ENCODE assay signal across 9 cellular contexts in the genomic region with DNA sequence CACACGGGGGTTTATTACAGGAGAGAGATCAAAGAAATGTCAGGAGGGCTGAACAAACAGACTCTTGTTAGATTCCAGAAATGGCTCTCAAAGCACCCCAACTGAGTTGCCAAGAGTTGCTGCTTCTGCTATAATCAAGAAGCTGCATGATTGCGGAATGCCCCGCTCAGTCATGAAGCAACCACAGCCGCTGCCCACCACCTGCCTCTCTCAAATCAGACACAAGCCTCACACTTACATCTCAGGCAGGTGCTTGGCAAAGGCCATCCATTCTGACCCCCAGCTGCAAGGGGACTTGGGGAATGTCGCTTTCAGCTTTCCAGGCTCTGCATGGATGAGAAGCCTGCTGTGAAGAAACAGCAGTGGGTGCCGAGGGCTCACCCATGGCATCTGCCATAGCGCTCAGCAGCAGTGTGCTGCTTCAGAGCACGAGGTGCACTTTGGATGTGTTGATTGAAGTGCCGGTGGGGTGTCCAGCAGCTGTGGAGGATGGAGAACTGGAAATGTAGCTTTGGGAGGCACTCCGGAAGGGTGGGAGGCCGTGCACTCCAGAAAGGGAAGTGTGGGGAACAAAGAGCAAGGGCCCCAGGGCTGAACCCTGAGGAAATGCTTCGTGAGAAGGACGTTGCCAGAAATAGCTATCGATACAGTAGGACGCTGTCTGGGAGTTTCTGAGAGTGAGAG. TPM values are rescaled to one million over a fixed set of nuclear protein-coding genes. Genes with fewer than 3 reads are reported as not detected.
DNase-seq lines count a peak whose midpoint lies in the region; ATAC-seq, FAIRE-seq and TF ChIP-seq lines count a peak whose summit lies in the region.
"Had no signal": no experiment of that assay in that cellular context is flagged by ENCODE, and none has a peak within 500 bp of the region (broad histone marks: within the 10 kb centered on the region; RNA-seq: fewer than 3 reads in every experiment).

No MANE protein-coding gene starts in this region.

- DNase-seq in activated naive CD4-positive, alpha-beta T cell treated with Interleukin-2 at 50 U/mL for 16 hours: no peak
- peak; percentile 57 for DNase-seq in SW480 (ENCODE audit: low spot score)
- peak; percentile 19 for DNase-seq in HepG2 (ENCODE audit: low spot score)
- peak in 1 of 2 donors; percentile 81 for DNase-seq in upper lobe of left lung
- no peak for DNase-seq in superior temporal gyrus (ENCODE audit: extremely low spot score)
- no peak for DNase-seq in DMS 273 treated with DMSO at 0.1 percent for 48 hours (lab: John Stamatoyannopoulos, UW)
- no peak for DNase-seq in NCI-H774 (lab: John Stamatoyannopoulos, UW)

- H2AFZ ChIP-seq in HepG2 (ENCODE audit: low read length): no peak overlapping the region

- no peak for FAIRE-seq in HepG2 (lab: Jason Lieb, UNC)

- no peak overlapping the region for H3K9ac ChIP-seq in HepG2 (ENCODE audit: insufficient read depth, low read depth, low read length)

- no peaks in the 10 kb centered on the region for H3K9me3 Mint-ChIP-seq in activated naive CD4-positive, alpha-beta T cell treated with anti-CD3 and anti-CD28 coated beads, Interleukin-2, amount 50 U/mL, for 24 hours

- in situ Hi-C loops in HepG2 (cut with HindIII; ENCODE audit: extremely low pct_ligation_motif_present, low pct_unique_long_range_greater_than_20kb): no loop called here

- H3K4me3 ChIP-seq in HepG2 (replicated peaks in 1 of 3; ENCODE audit: insufficient read depth in 1 of 3, low read depth in 2 of 3, low read length in 3 of 3) (no peak overlapping the region; a peak in 1 of 6 replicates), upper lobe of left lung (peak overlapping the region in 3 of 4 donors; percentile 23 to 35 (median 26))

- POLR2A ChIA-PET in HepG2 (lab: Yijun Ruan, JAX): no interaction called here

- H3K9me3 ChIP-seq in HepG2 (ENCODE audit: low read length) (no peaks in the 10 kb centered on the region), upper lobe of left lung (no peaks in the 10 kb centered on the region)

- no TSS peak for BruUV-seq in HepG2 (replicated peaks; lab: Mats Ljungman, UMichigan)

- TF ChIP-seq CTCF in HepG2 (CRISPR knock-in tag; IDR thresholded peaks at IDR 0.05) (no peak), upper lobe of left lung (IDR thresholded peaks at IDR 0.05) (peak in 1 of 6 experiments; percentile 13)

- H3K27me3 Mint-ChIP-seq in activated naive CD4-positive, alpha-beta T cell treated with anti-CD3 and anti-CD28 coated beads, Interleukin-2, amount 50 U/mL, for 24 hours: no peaks in the 10 kb centered on the region

- peaks cover 53% of the 10 kb centered on the region for H3K4me1 Mint-ChIP-seq in activated naive CD4-positive, alpha-beta T cell treated with anti-CD3 and anti-CD28 coated beads, Interleukin-2, amount 50 U/mL, for 24 hours

- ATAC-seq in HepG2 (peak; percentile 68), upper lobe of left lung (ENCODE audit: low FRiP score in 2 of 2) (peak; percentile 68 to 82)

- H3K36me3 ChIP-seq in HepG2 (replicated peaks in 1 of 2; ENCODE audit: control insufficient read depth in 1 of 2, insufficient read depth in 2 of 2, low read length in 2 of 2) (no peaks in the 10 kb centered on the region), upper lobe of left lung (no peaks in the 10 kb centered on the region)

- H3K36me3 Mint-ChIP-seq in activated naive CD4-positive, alpha-beta T cell treated with anti-CD3 and anti-CD28 coated beads, Interleukin-2, amount 50 U/mL, for 24 hours: no peaks in the 10 kb centered on the region

- H3K27me3 ChIP-seq in HepG2 (ENCODE audit: control insufficient read depth in 1 of 2, insufficient read depth in 2 of 2, low read length in 2 of 2) (peaks cover 0 to 14% of the 10 kb centered on the region in 2 experiments; a peak in 2 of 5 replicates), upper lobe of left lung (no peaks in the 10 kb centered on the region)

- TF ChIP-seq EP300 in HepG2 (IDR thresholded peaks at IDR 0.05; ENCODE audit: low read depth in 2 of 2, low read length in 2 of 2) (no peak), HepG2 (CRISPR knock-in tag; IDR thresholded peaks at IDR 0.05; ENCODE audit: borderline replicate concordance) (no peak), upper lobe of left lung (IDR thresholded peaks at IDR 0.05) (peak in 2 of 4 donors; percentile 9 to 76)

- H3K79me2 ChIP-seq in HepG2 (ENCODE audit: insufficient read depth, low read length): no peaks in the 10 kb centered on the region

- H3K27ac Mint-ChIP-seq in activated naive CD4-positive, alpha-beta T cell treated with anti-CD3 and anti-CD28 coated beads, Interleukin-2, amount 50 U/mL, for 24 hours: peak overlapping the region; percentile 89

- intact Hi-C loops in HepG2 (cut with micrococcal nuclease; ENCODE audit: unreplicated experiment): no loop called here

- H3K27ac ChIP-seq in HepG2 (ENCODE audit: extremely low read length, insufficient read depth, low read length) (no peak overlapping the region), upper lobe of left lung (peak overlapping the region; percentile 54 to 76 (median 72))

- TF ChIP-seq POLR2A in HepG2 (IDR thresholded peaks at IDR 0.05; ENCODE audit: insufficient read depth in 1 of 2, low read depth in 2 of 2, low read length in 2 of 2): no peak
- TF ChIP-seq POLR2A in upper lobe of left lung (IDR thresholded peaks at IDR 0.05): peak in 1 of 4 donors; percentile 34

- 8% methylated on average over 13 of the region's 15 CpGs for WGBS in HepG2 (ENCODE audit: low lambda C conversion rate)
- WGBS in upper lobe of left lung, 2 donors: 8 to 9% methylated on average over 14 to 15 of the region's 15 CpGs

- no peak for TF ChIP-seq RAD21 in HepG2 (CRISPR knock-in tag; IDR thresholded peaks at IDR 0.05)

- peak overlapping the region; percentile 44 for H3K4me2 ChIP-seq in HepG2 (ENCODE audit: low read depth, low read length)

- CTCF ChIA-PET in HepG2 (lab: Yijun Ruan, JAX; ENCODE audit: low intra/inter-chr PET ratio, low total read pairs): no interaction called here

- no peaks in the 10 kb centered on the region for H4K20me1 ChIP-seq in HepG2 (ENCODE audit: insufficient read depth, low read length)

- no peak overlapping the region for H3K4me3 Mint-ChIP-seq in activated naive CD4-positive, alpha-beta T cell treated with anti-CD3 and anti-CD28 coated beads, Interleukin-2, amount 50 U/mL, for 24 hours

- peaks cover 8% of the 10 kb centered on the region for H3K4me1 ChIP-seq in HepG2 (ENCODE audit: insufficient read depth, low read length)
- H3K4me1 ChIP-seq in upper lobe of left lung: peaks cover 35 to 43% (median 37%) of the 10 kb centered on the region in 4 donors

TF ChIP-seq in HepG2, 621 proteins besides CTCF, POLR2A, EP300 and RAD21 (continues in another document):
- no peak for TF ChIP-seq ZFP1 (CRISPR knock-in tag; IDR thresholded peaks at IDR 0.05)
- TF ChIP-seq MLLT10 (CRISPR knock-in tag; IDR thresholded peaks at IDR 0.05): no peak

RNA-seq across cellular contexts. Expression of a gene that starts 37.7 kb away (rescaled TPM):
- total RNA-seq in HepG2 (2016; rRNA removed; fragmentation: Illumina TruSeq; extraction: Trizol): not detected in 2 replicates
- not detected in 2 replicates for total RNA-seq in HepG2 (2016; cell fraction: cytosol; rRNA removed; fragmentation: Illumina TruSeq; extraction: Trizol; ENCODE audit: low read depth)
- not detected in 2 replicates for total RNA-seq in HepG2 (2016; cell fraction: insoluble cytoplasmic fraction; rRNA removed; fragmentation: Illumina TruSeq; extraction: Trizol)
- not detected in 2 replicates for total RNA-seq in HepG2 (2016; cell fraction: membrane; rRNA removed; fragmentation: Illumina TruSeq; extraction: Trizol)
- total RNA-seq in HepG2 (2016; cell fraction: nucleus; rRNA removed; fragmentation: Illumina TruSeq; extraction: Trizol): not detected in 2 replicates
- not detected in 2 replicates for polyA plus RNA-seq in HepG2 (2011; rRNA removed)
- not detected in 2 replicates for polyA plus RNA-seq in HepG2 (2011; cell fraction: cytosol; rRNA removed)
- polyA plus RNA-seq in HepG2 (2011; cell fraction: nucleus; rRNA removed): not detected in 2 replicates
- not detected in 2 replicates for polyA plus RNA-seq in HepG2 (2012)
- polyA plus RNA-seq in HepG2 (2016; cell fraction: cytosol; fragmentation: Illumina TruSeq; extraction: Trizol; ENCODE audit: low read depth): not detected in 2 replicates
- not detected in 2 replicates for polyA plus RNA-seq in HepG2 (2016; cell fraction: insoluble cytoplasmic fraction; fragmentation: Illumina TruSeq; extraction: Trizol; ENCODE audit: low read depth)
- polyA plus RNA-seq in HepG2 (2016; cell fraction: membrane; fragmentation: Illumina TruSeq; extraction: Trizol; ENCODE audit: low read depth): not detected in 2 replicates
- not detected in 2 replicates for polyA plus RNA-seq in HepG2 (2016; cell fraction: nucleus; fragmentation: Illumina TruSeq; extraction: Trizol; ENCODE audit: insufficient read depth, low read depth)
- polyA minus RNA-seq in HepG2 (2011; rRNA and poly(A)+ RNA removed; ENCODE audit: low replicate concordance): not detected in 2 replicates
- polyA minus RNA-seq in HepG2 (2011; cell fraction: cytosol; rRNA and poly(A)+ RNA removed): not detected in 2 replicates
- polyA minus RNA-seq in HepG2 (2011; cell fraction: nucleus; rRNA and poly(A)+ RNA removed): not detected in 2 replicates
- total RNA-seq in upper lobe of left lung: not detected
- total RNA-seq: HT1080 had no signal

RNA-seq across cellular contexts. Expression of a gene that starts 51.2 kb away (rescaled TPM):
- total RNA-seq in HepG2 (2016; rRNA removed; fragmentation: Illumina TruSeq; extraction: Trizol) (9.0 and 14.3 TPM in 2 replicates), upper lobe of left lung (10 to 100 TPM; 13.8 to 35.6 (median 23.6) TPM)
- total RNA-seq in HepG2 (2016; cell fraction: cytosol; rRNA removed; fragmentation: Illumina TruSeq; extraction: Trizol; ENCODE audit: low read depth): 2.0 and 2.3 TPM in 2 replicates
- 7.0 and 14.3 TPM in 2 replicates for total RNA-seq in HepG2 (2016; cell fraction: insoluble cytoplasmic fraction; rRNA removed; fragmentation: Illumina TruSeq; extraction: Trizol)
- 4.2 and 4.3 TPM in 2 replicates for total RNA-seq in HepG2 (2016; cell fraction: membrane; rRNA removed; fragmentation: Illumina TruSeq; extraction: Trizol)
- total RNA-seq in HepG2 (2016; cell fraction: nucleus; rRNA removed; fragmentation: Illumina TruSeq; extraction: Trizol): 17.7 and 19.8 TPM in 2 replicates
- polyA plus RNA-seq in HepG2 (2011; rRNA removed): 20.1 and 22.0 TPM in 2 replicates
- polyA plus RNA-seq in HepG2 (2011; cell fraction: cytosol; rRNA removed): 14.1 and 15.1 TPM in 2 replicates
- 24.3 and 28.3 TPM in 2 replicates for polyA plus RNA-seq in HepG2 (2011; cell fraction: nucleus; rRNA removed)
- 9.5 and 10.1 TPM in 2 replicates for polyA plus RNA-seq in HepG2 (2012)
- 1.2 and 1.4 TPM in 2 replicates for polyA plus RNA-seq in HepG2 (2016; cell fraction: cytosol; fragmentation: Illumina TruSeq; extraction: Trizol; ENCODE audit: low read depth)
- 5.4 and 6.6 TPM in 2 replicates for polyA plus RNA-seq in HepG2 (2016; cell fraction: insoluble cytoplasmic fraction; fragmentation: Illumina TruSeq; extraction: Trizol; ENCODE audit: low read depth)
- polyA plus RNA-seq in HepG2 (2016; cell fraction: membrane; fragmentation: Illumina TruSeq; extraction: Trizol; ENCODE audit: low read depth): 1.6 and 1.7 TPM in 2 replicates
- 20.3 and 21.5 TPM in 2 replicates for polyA plus RNA-seq in HepG2 (2016; cell fraction: nucleus; fragmentation: Illumina TruSeq; extraction: Trizol; ENCODE audit: insufficient read depth, low read depth)
- 49.6 and 66.8 TPM in 2 replicates for polyA minus RNA-seq in HepG2 (2011; rRNA and poly(A)+ RNA removed; ENCODE audit: low replicate concordance)
- polyA minus RNA-seq in HepG2 (2011; cell fraction: cytosol; rRNA and poly(A)+ RNA removed): 12.2 and 12.8 TPM in 2 replicates
- polyA minus RNA-seq in HepG2 (2011; cell fraction: nucleus; rRNA and poly(A)+ RNA removed): 26.4 and 31.6 TPM in 2 replicates

Comparison
In these comparisons a context has a peak if more than half of its experiments do, and no peak if none do; other contexts are left out.
1. DNase-seq: peak in SW480 (single experiment) and HepG2 (single experiment); none in activated naive CD4-positive, alpha-beta T cell treated with Interleukin-2 at 50 U/mL for 16 hours (single experiment), superior temporal gyrus (single experiment), DMS 273 treated with DMSO at 0.1 percent for 48 hours (single experiment) and NCI-H774 (single experiment).
2. H3K4me3 ChIP-seq: peak in upper lobe of left lung (3 of 4); none in HepG2 (0 of 3).